36 cellular contexts compared by ENCODE assay signal in the genomic region with DNA sequence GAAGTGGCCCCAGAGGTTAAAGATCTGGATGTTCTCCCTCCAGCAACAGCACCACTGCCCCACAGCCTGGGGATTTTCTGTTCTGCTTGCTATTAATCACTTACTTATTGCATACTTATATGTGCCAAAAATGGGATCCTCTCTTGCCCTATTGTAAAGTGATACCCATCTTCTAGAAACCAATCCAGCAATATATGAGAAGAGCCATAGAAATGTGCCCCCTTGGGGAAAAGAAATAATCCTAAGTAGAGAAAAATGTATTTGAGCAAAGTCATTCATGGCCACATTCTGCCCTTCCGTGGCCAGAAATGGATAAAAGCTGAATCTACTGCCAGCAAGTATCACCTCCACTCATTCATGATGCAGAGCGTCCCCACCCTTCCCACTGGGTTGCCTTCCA. TPM values are rescaled to one million over a fixed set of nuclear protein-coding genes. Genes with fewer than 3 reads are reported as not detected.
"Had no signal": no experiment of that assay in that cellular context is flagged by ENCODE, and none has a peak within 500 bp of the region (broad histone marks: within the 10 kb centered on the region; RNA-seq: fewer than 3 reads in every experiment).

No MANE protein-coding gene starts in this region.

- DNase-seq: activated CD4-positive, alpha-beta memory T cell treated with anti-CD3 and anti-CD28 coated beads, Interleukin-2, amount 10 ng/mL, durations not matched to agents 7 days and 5 days; activated CD4-positive, alpha-beta T cell treated with anti-CD3 and anti-CD28 coated beads for 36 hours; activated CD4-positive, alpha-beta T cell treated with anti-CD3 and anti-CD28 coated beads, Interleukin-2, amount 10 ng/mL, durations not matched to agents 7 days and 5 days; activated CD4-positive, alpha-beta T cell treated with anti-CD3 and anti-CD28 coated beads, Interleukin-2, amount 50 U/mL, for 4 hours; activated CD4-positive, CD25-positive, alpha-beta regulatory T cell; activated CD4-positive, CD25-positive, alpha-beta regulatory T cell treated with anti-CD3 and anti-CD28 coated beads, Interleukin-2, amount 50 U/mL, for 72 hours; activated CD8-positive, alpha-beta memory T cell treated with anti-CD3 and anti-CD28 coated beads, Interleukin-2, amount 50 U/mL, for 48 hours; activated effector memory CD4-positive, alpha-beta T cell treated with Interleukin-2 at 50 U/mL for 16 hours; activated gamma-delta T cell treated with Interleukin-2 at 50 U/mL for 16 hours; activated naive CD4-positive, alpha-beta T cell treated with anti-CD3 and anti-CD28 coated beads, Interleukin-2, amount 50 U/mL, for 16 hours; activated naive CD4-positive, alpha-beta T cell treated with Interleukin-2 at 50 U/mL for 16 hours; activated T-cell treated with anti-CD3 and anti-CD28 coated beads for 4 hours; activated T-cell treated with anti-CD3 and anti-CD28 coated beads, Interleukin-2, amount 50 U/mL, for 24 hours; amniotic stem cell; anterior cingulate cortex; brain microvascular endothelial cell; dorsolateral prefrontal cortex; effector memory CD4-positive, alpha-beta T cell; endodermal cell; foreskin melanocyte; heart right ventricle; T-helper 2 cell had no signal

- H3K4me3 ChIP-seq: coronary artery, dorsolateral prefrontal cortex, gastroesophageal sphincter, heart right ventricle had no signal

- H3K27ac ChIP-seq: brain microvascular endothelial cell, coronary artery, dorsolateral prefrontal cortex, gastroesophageal sphincter, heart right ventricle had no signal

- ATAC-seq: activated CD4-positive, alpha-beta T cell treated with anti-CD3 and anti-CD28 coated beads for 36 hours; activated T-helper 17 cell treated with anti-CD3 and anti-CD28 coated beads, Interleukin-2, amount 50 U/mL, for 72 hours; esophagus mucosa; gastroesophageal sphincter; heart right ventricle had no signal

- H3K27me3 ChIP-seq: brain microvascular endothelial cell, dorsolateral prefrontal cortex, heart right ventricle had no signal

- H3K4me1 ChIP-seq: gastroesophageal sphincter had no signal

- H3K9me3 ChIP-seq: gastroesophageal sphincter, heart right ventricle had no signal

- H3K36me3 ChIP-seq: brain microvascular endothelial cell, gastroesophageal sphincter, heart right ventricle had no signal

RNA-seq across cellular contexts. Expression of a gene that starts 20.9 kb away (rescaled TPM):
- total RNA-seq: activated CD4-positive, alpha-beta memory T cell treated with anti-CD3 and anti-CD28 coated beads, Interleukin-2, amount 10 ng/mL, durations not matched to agents 7 days and 5 days; activated CD4-positive, alpha-beta T cell treated with anti-CD3 and anti-CD28 coated beads for 36 hours; activated CD4-positive, alpha-beta T cell treated with anti-CD3 and anti-CD28 coated beads, Interleukin-2, amount 10 ng/mL, durations not matched to agents 7 days and 5 days; activated T-helper 17 cell treated with anti-CD3 and anti-CD28 coated beads, Interleukin-2, amount 50 U/mL, for 72 hours; astrocyte; bronchial epithelial cell; cerebellum; endodermal cell; epithelial cell of proximal tubule; esophagus mucosa; fibroblast of lung; fibroblast of villous mesenchyme; glomerular endothelial cell; T-helper 1 cell treated with Interleukin-12 subunit alpha and Interleukin-12 subunit beta and Interleukin-4 antibody, amounts not matched to agents 30 ng/mL and 1 ng/mL, for 36 hours had no signal
- polyA plus RNA-seq: adipose tissue, fibroblast of lung had no signal

RNA-seq across cellular contexts. Expression of a gene that starts 42.5 kb away (rescaled TPM):
- total RNA-seq: activated CD4-positive, alpha-beta memory T cell treated with anti-CD3 and anti-CD28 coated beads, Interleukin-2, amount 10 ng/mL, durations not matched to agents 7 days and 5 days; activated CD4-positive, alpha-beta T cell treated with anti-CD3 and anti-CD28 coated beads for 36 hours; activated CD4-positive, alpha-beta T cell treated with anti-CD3 and anti-CD28 coated beads, Interleukin-2, amount 10 ng/mL, durations not matched to agents 7 days and 5 days; activated T-helper 17 cell treated with anti-CD3 and anti-CD28 coated beads, Interleukin-2, amount 50 U/mL, for 72 hours; bronchial epithelial cell; cardiac septum; cerebellum; endodermal cell; epithelial cell of proximal tubule; esophagus mucosa; fibroblast of villous mesenchyme; glomerular endothelial cell; T-helper 1 cell treated with Interleukin-12 subunit alpha and Interleukin-12 subunit beta and Interleukin-4 antibody, amounts not matched to agents 30 ng/mL and 1 ng/mL, for 36 hours had no signal
- polyA plus RNA-seq: adipose tissue, heart right ventricle had no signal
